16 cellular contexts compared by ENCODE assay signal in the genomic region with DNA sequence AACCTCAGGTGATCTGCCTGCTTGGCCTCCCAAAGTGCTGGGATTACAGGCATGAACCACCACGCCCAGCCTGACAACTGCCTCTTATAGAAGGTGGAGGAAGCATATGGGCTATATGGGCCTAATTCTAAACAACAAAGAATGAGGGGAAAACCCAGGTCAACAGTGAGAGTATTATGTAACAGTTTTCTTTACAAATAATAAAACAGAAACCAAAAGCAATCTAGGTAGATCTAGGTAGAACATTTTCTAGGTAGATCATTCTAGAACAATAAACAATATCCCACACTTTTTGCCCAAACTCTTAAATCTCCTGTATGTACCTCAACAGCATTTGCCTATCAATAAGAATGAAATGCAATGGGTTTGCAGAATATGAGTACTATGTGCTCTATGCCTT.
A peak's percentile ranks its signal among the peaks of the same experiment; 100 is the strongest.
DNase-seq lines count a peak whose midpoint lies in the region; ATAC-seq lines count a peak whose summit lies in the region.
"Had no signal": no experiment of that assay in that cellular context is flagged by ENCODE, and none has a peak within 500 bp of the region (broad histone marks: within the 10 kb centered on the region; RNA-seq: fewer than 3 reads in every experiment).

No MANE protein-coding gene starts in this region.

- H3K27me3 Mint-ChIP-seq in activated T-cell treated with anti-CD3 and anti-CD28 coated beads, Interleukin-2, amount 50 U/mL, for 72 hours (ENCODE audit: low read depth) = no peaks in the 10 kb centered on the region
- H3K27me3 Mint-ChIP-seq: activated T-helper 17 cell treated with anti-CD3 and anti-CD28 coated beads, Interleukin-2, amount 50 U/mL, for 72 hours; B cell; stimulated activated naive CD8-positive, alpha-beta T cell treated with anti-CD3 and anti-CD28 coated beads, Interleukin-15, Interleukin-2, amounts not matched to agents 100 ng/mL and 50 ng/mL, for 24 hours had no signal

- no peak overlapping the region for H3K4me3 Mint-ChIP-seq in activated T-cell treated with anti-CD3 and anti-CD28 coated beads, Interleukin-2, amount 50 U/mL, for 72 hours
- H3K4me3 Mint-ChIP-seq: activated T-helper 17 cell treated with anti-CD3 and anti-CD28 coated beads, Interleukin-2, amount 50 U/mL, for 72 hours; B cell; stimulated activated naive CD8-positive, alpha-beta T cell treated with anti-CD3 and anti-CD28 coated beads, Interleukin-15, Interleukin-2, amounts not matched to agents 100 ng/mL and 50 ng/mL, for 24 hours had no signal

- H3K4me1 ChIP-seq in effector memory CD4-positive, alpha-beta T cell (ENCODE audit: control insufficient read depth, insufficient read depth, low read length, poor library complexity, severe bottlenecking) = no peaks in the 10 kb centered on the region

- no peak overlapping the region for H3K4me3 ChIP-seq in effector memory CD4-positive, alpha-beta T cell (ENCODE audit: insufficient read depth, low read depth, low read length, poor library complexity, severe bottlenecking)

- ATAC-seq in GM18502 (IDR thresholded peaks at IDR 0.05; ENCODE audit: poor library complexity, unreplicated experiment) (peak; percentile 79), GM19035 (IDR thresholded peaks at IDR 0.05; ENCODE audit: unreplicated experiment) (peak; percentile 71), HG02610 (IDR thresholded peaks at IDR 0.05; ENCODE audit: unreplicated experiment) (peak; percentile 85), HG03432 (IDR thresholded peaks at IDR 0.05; ENCODE audit: unreplicated experiment) (peak; percentile 61)
- no peak for ATAC-seq in activated T-cell treated with anti-CD3 and anti-CD28 coated beads, Interleukin-2, amount 50 U/mL, for 72 hours (replicated peaks in 1 of 2)
- ATAC-seq: activated T-helper 17 cell treated with anti-CD3 and anti-CD28 coated beads, Interleukin-2, amount 50 U/mL, for 72 hours had no signal

- H3K36me3 ChIP-seq in effector memory CD4-positive, alpha-beta T cell (ENCODE audit: control insufficient read depth, insufficient read depth, low read length) = peaks cover 4% of the 10 kb centered on the region

- peaks cover 0 to 7% of the 10 kb centered on the region in 2 donors for H3K36me3 Mint-ChIP-seq in activated T-cell treated with anti-CD3 and anti-CD28 coated beads, Interleukin-2, amount 50 U/mL, for 72 hours (ENCODE audit: insufficient read depth in 2 of 2)

- no peak overlapping the region for H3K27ac Mint-ChIP-seq in activated T-cell treated with anti-CD3 and anti-CD28 coated beads, Interleukin-2, amount 50 U/mL, for 72 hours
- H3K27ac Mint-ChIP-seq: activated T-helper 17 cell treated with anti-CD3 and anti-CD28 coated beads, Interleukin-2, amount 50 U/mL, for 72 hours; B cell; stimulated activated naive CD8-positive, alpha-beta T cell treated with anti-CD3 and anti-CD28 coated beads, Interleukin-15, Interleukin-2, amounts not matched to agents 100 ng/mL and 50 ng/mL, for 24 hours had no signal

- DNase-seq in AG08395 (ENCODE audit: low spot score) (no peak), NCI-H1694 (lab: John Stamatoyannopoulos, UW) (no peak)
- no peak for DNase-seq in effector memory CD4-positive, alpha-beta T cell
- no peak for DNase-seq in activated T-cell treated with anti-CD3 and anti-CD28 coated beads, Interleukin-2, amount 50 U/mL, for 72 hours
- DNase-seq: DMS79, H7, NCI-H526, T-helper 2 cell had no signal

- H3K4me1 Mint-ChIP-seq in activated T-cell treated with anti-CD3 and anti-CD28 coated beads, Interleukin-2, amount 50 U/mL, for 72 hours (ENCODE audit: low read depth) = peaks cover 9% of the 10 kb centered on the region
- H3K4me1 Mint-ChIP-seq: activated T-helper 17 cell treated with anti-CD3 and anti-CD28 coated beads, Interleukin-2, amount 50 U/mL, for 72 hours; B cell had no signal

- no peaks in the 10 kb centered on the region for H3K27me3 ChIP-seq in effector memory CD4-positive, alpha-beta T cell (replicated peaks; ENCODE audit: control insufficient read depth, insufficient read depth, low read length, poor library complexity, severe bottlenecking)

- H3K27ac ChIP-seq in effector memory CD4-positive, alpha-beta T cell (ENCODE audit: insufficient read depth, low read length, poor library complexity, severe bottlenecking) = no peak overlapping the region
- H3K27ac ChIP-seq: HL-60 had no signal

- no peaks in the 10 kb centered on the region for H3K9me3 ChIP-seq in effector memory CD4-positive, alpha-beta T cell (ENCODE audit: control insufficient read depth, low read length)

- H3K9me3 Mint-ChIP-seq in activated T-cell treated with anti-CD3 and anti-CD28 coated beads, Interleukin-2, amount 50 U/mL, for 72 hours = no peaks in the 10 kb centered on the region
- H3K9me3 Mint-ChIP-seq: activated T-helper 17 cell treated with anti-CD3 and anti-CD28 coated beads, Interleukin-2, amount 50 U/mL, for 72 hours; stimulated activated naive CD8-positive, alpha-beta T cell treated with anti-CD3 and anti-CD28 coated beads, Interleukin-15, Interleukin-2, amounts not matched to agents 100 ng/mL and 50 ng/mL, for 24 hours had no signal

Comparison
In these comparisons a context has a peak if more than half of its experiments do, and no peak if none do; other contexts are left out.
1. ATAC-seq: peak in GM18502 (single experiment), GM19035 (single experiment), HG02610 (single experiment) and HG03432 (single experiment); none in activated T-cell treated with anti-CD3 and anti-CD28 coated beads, Interleukin-2, amount 50 U/mL, for 72 hours (0 of 2).